37 cellular contexts compared by ENCODE assay signal in the genomic region with DNA sequence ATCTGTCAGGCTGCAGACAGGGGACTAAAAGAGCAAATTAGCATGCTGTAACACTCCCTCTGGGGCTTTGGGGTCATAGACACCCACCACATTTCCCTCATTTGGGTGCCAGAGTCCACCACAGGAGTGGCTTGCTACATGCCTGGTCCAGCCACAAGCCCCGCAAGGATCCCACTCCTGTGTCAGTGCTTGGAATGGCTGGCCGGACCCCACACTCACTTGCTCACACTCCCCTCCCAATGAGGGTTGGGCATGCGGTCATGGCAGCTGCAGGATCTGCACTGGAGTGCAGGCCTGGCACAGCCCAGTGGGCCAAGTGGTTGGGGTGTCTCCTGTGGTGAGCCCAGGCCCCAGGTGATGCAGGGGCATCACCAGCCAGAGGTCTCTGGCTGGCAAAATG. TPM values are rescaled to one million over a fixed set of nuclear protein-coding genes. Genes with fewer than 3 reads are reported as not detected.
"Had no signal": no experiment of that assay in that cellular context is flagged by ENCODE, and none has a peak within 500 bp of the region (broad histone marks: within the 10 kb centered on the region; RNA-seq: fewer than 3 reads in every experiment).

No MANE protein-coding gene starts in this region.

- H3K27me3 ChIP-seq: body of pancreas, breast epithelium had no signal

- H3K36me3 ChIP-seq: breast epithelium, WERI-Rb-1 had no signal

- H3K27ac ChIP-seq: body of pancreas, breast epithelium, KMS-11, PC-9, RWPE1, WERI-Rb-1 had no signal

- H3K9me3 ChIP-seq: body of pancreas, breast epithelium had no signal

- H3K9ac ChIP-seq: KMS-11 had no signal

- H3K4me3 Mint-ChIP-seq: activated CD8-positive, alpha-beta T cell treated with anti-CD3 and anti-CD28 coated beads for 36 hours; activated naive CD4-positive, alpha-beta T cell treated with anti-CD3 and anti-CD28 coated beads, Interleukin-2, amount 50 U/mL, for 24 hours; activated naive CD8-positive, alpha-beta T cell treated with anti-CD3 and anti-CD28 coated beads, Interleukin-2, amount 10 ng/mL, durations not matched to agents 7 days and 5 days; activated T-cell treated with anti-CD3 and anti-CD28 coated beads, Interleukin-2, amount 50 U/mL, for 72 hours had no signal

- DNase-seq: activated CD4-positive, alpha-beta T cell treated with anti-CD3 and anti-CD28 coated beads for 1 hour; activated CD4-positive, alpha-beta T cell treated with anti-CD3 and anti-CD28 coated beads for 48 hours; activated CD4-positive, alpha-beta T cell treated with anti-CD3 and anti-CD28 coated beads, Interleukin-2, amount 50 U/mL, for 4 hours; activated CD4-positive, CD25-positive, alpha-beta regulatory T cell; activated CD8-positive, alpha-beta T cell treated with anti-CD3 and anti-CD28 coated beads for 36 hours; activated gamma-delta T cell; activated naive CD4-positive, alpha-beta T cell treated with Interleukin-2 at 50 U/mL for 16 hours; activated naive CD8-positive, alpha-beta T cell treated with anti-CD3 and anti-CD28 coated beads, Interleukin-2, amount 10 ng/mL, durations not matched to agents 7 days and 5 days; activated T-cell treated with anti-CD3 and anti-CD28 coated beads, Interleukin-2, amount 50 U/mL, for 1 hour; activated T-cell treated with anti-CD3 and anti-CD28 coated beads, Interleukin-2, amount 50 U/mL, for 72 hours; amygdala; body of pancreas; MM.1S; MV-4-11; NCI-H1092; NCI-H1436 treated with DMSO at 0.1 percent for 48 hours; NCI-H1694 treated with DMSO at 0.1 percent for 48 hours; NCI-H2029; NCI-H510A; NCI-H526; NCI-H748 treated with DMSO at 0.1 percent for 48 hours; PC-9; Right ventricle myocardium superior; SW 1271; T-helper 1 cell; T-helper 2 cell; T1000; WERI-Rb-1 had no signal

- H3K27me3 Mint-ChIP-seq: activated CD8-positive, alpha-beta T cell treated with anti-CD3 and anti-CD28 coated beads for 36 hours; activated naive CD4-positive, alpha-beta T cell treated with anti-CD3 and anti-CD28 coated beads, Interleukin-2, amount 50 U/mL, for 24 hours; activated naive CD8-positive, alpha-beta T cell treated with anti-CD3 and anti-CD28 coated beads, Interleukin-2, amount 10 ng/mL, durations not matched to agents 7 days and 5 days had no signal

- H3K4me1 ChIP-seq: body of pancreas, breast epithelium had no signal

- H3K4me3 ChIP-seq: body of pancreas, breast epithelium, PC-9 had no signal

- H2AFZ ChIP-seq: PC-9 had no signal

- H3K4me2 ChIP-seq: KMS-11, PC-9 had no signal

- H3K36me3 Mint-ChIP-seq: activated naive CD4-positive, alpha-beta T cell treated with anti-CD3 and anti-CD28 coated beads, Interleukin-2, amount 50 U/mL, for 24 hours; activated naive CD8-positive, alpha-beta T cell treated with anti-CD3 and anti-CD28 coated beads, Interleukin-2, amount 10 ng/mL, durations not matched to agents 7 days and 5 days had no signal

- H3K9me3 Mint-ChIP-seq: activated CD8-positive, alpha-beta T cell treated with anti-CD3 and anti-CD28 coated beads for 36 hours; activated naive CD4-positive, alpha-beta T cell treated with anti-CD3 and anti-CD28 coated beads, Interleukin-2, amount 50 U/mL, for 24 hours; activated naive CD8-positive, alpha-beta T cell treated with anti-CD3 and anti-CD28 coated beads, Interleukin-2, amount 10 ng/mL, durations not matched to agents 7 days and 5 days; activated T-cell treated with anti-CD3 and anti-CD28 coated beads, Interleukin-2, amount 50 U/mL, for 72 hours; activated T-helper 2 cell treated with anti-CD3 and anti-CD28 coated beads, Interferon-gamma antibody, Interleukin-2, Interleukin-4, amounts not matched to agents 10 μg/mL and 5 μg/mL and 100 μg/mL, durations not matched to agents 14 hours and 24 hours and 36 hours had no signal

- H3K4me1 Mint-ChIP-seq: activated naive CD4-positive, alpha-beta T cell treated with anti-CD3 and anti-CD28 coated beads, Interleukin-2, amount 50 U/mL, for 24 hours; activated naive CD8-positive, alpha-beta T cell treated with anti-CD3 and anti-CD28 coated beads, Interleukin-2, amount 10 ng/mL, durations not matched to agents 7 days and 5 days had no signal

- H3K27ac Mint-ChIP-seq: activated CD8-positive, alpha-beta T cell treated with anti-CD3 and anti-CD28 coated beads for 36 hours; activated naive CD4-positive, alpha-beta T cell treated with anti-CD3 and anti-CD28 coated beads, Interleukin-2, amount 50 U/mL, for 24 hours; activated naive CD8-positive, alpha-beta T cell treated with anti-CD3 and anti-CD28 coated beads, Interleukin-2, amount 10 ng/mL, durations not matched to agents 7 days and 5 days; activated T-cell treated with anti-CD3 and anti-CD28 coated beads, Interleukin-2, amount 50 U/mL, for 72 hours; activated T-helper 2 cell treated with anti-CD3 and anti-CD28 coated beads, Interferon-gamma antibody, Interleukin-2, Interleukin-4, amounts not matched to agents 10 μg/mL and 5 μg/mL and 100 μg/mL, durations not matched to agents 14 hours and 24 hours and 36 hours had no signal

RNA-seq across cellular contexts. Expression of a gene that starts 59.9 kb away (rescaled TPM):
- total RNA-seq: activated CD8-positive, alpha-beta memory T cell treated with anti-CD3 and anti-CD28 coated beads for 36 hours; activated CD8-positive, alpha-beta T cell treated with anti-CD3 and anti-CD28 coated beads for 36 hours; activated naive CD8-positive, alpha-beta T cell treated with anti-CD3 and anti-CD28 coated beads, Interleukin-2, amount 10 ng/mL, durations not matched to agents 7 days and 5 days; activated T-cell treated with anti-CD3 and anti-CD28 coated beads, Interleukin-2, amount 50 U/mL, for 72 hours; activated T-helper 2 cell treated with anti-CD3 and anti-CD28 coated beads, Interferon-gamma antibody, Interleukin-2, Interleukin-4, amounts not matched to agents 10 μg/mL and 5 μg/mL and 100 μg/mL, durations not matched to agents 14 hours and 24 hours and 36 hours; astrocyte; body of pancreas; breast epithelium; OCI-LY7; PC-9 had no signal
- polyA plus RNA-seq: adipose tissue had no signal
